ENCODE assay signal across 9 cellular contexts in the genomic region with DNA sequence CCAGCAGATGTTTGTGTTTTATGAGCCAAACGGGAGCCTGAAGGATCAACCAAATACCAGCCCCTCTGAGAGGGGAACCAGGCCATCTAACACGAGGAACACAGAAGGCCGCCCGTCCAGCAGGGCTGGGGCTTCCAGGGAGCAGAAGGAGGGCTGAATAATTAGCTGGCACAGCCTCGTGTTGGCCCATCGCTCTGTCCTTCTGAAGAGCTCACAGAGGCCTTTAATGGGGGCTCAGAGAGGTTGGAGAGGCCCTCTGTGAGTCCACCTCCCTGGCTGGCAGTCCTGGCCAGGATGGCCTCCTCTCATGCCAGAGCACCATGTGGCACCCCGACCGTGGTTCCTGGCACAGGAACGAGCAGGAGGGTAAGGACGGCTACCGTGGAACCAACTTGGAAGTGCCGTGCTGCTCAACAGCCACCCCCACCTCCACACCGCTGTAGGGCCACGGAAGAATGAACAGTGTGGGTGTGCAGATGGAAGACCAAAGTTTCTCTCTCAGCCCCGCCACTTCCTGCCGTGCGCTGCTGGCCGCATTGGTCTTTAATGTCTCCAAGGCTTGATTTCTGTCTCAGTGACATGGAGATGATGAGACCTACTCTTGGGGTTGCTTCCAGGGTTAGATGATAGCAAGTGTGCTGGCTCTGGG.
A peak's percentile ranks its signal among the peaks of the same experiment; 100 is the strongest.
DNase-seq lines count a peak whose midpoint lies in the region; ATAC-seq lines count a peak whose summit lies in the region.
"Had no signal": no experiment of that assay in that cellular context is flagged by ENCODE, and none has a peak within 500 bp of the region (broad histone marks: within the 10 kb centered on the region; RNA-seq: fewer than 3 reads in every experiment).

No MANE protein-coding gene starts in this region.

- no peak overlapping the region for H3K27ac Mint-ChIP-seq in natural killer cell treated with Interleukin-12 subunit alpha and Interleukin-12 subunit beta and Interleukin-15 and Interleukin-18, amount 100 ng/mL, for 72 hours

- no peaks in the 10 kb centered on the region for H3K9me3 Mint-ChIP-seq in natural killer cell treated with Interleukin-12 subunit alpha and Interleukin-12 subunit beta and Interleukin-15 and Interleukin-18, amount 100 ng/mL, for 72 hours

- H3K4me1 Mint-ChIP-seq in natural killer cell treated with Interleukin-12 subunit alpha and Interleukin-12 subunit beta and Interleukin-15 and Interleukin-18, amount 100 ng/mL, for 72 hours (ENCODE audit: low read depth in 2 of 2), result peaks cover 17 to 25% of the 10 kb centered on the region in 2 donors

- no peaks in the 10 kb centered on the region for H3K27me3 Mint-ChIP-seq in natural killer cell treated with Interleukin-12 subunit alpha and Interleukin-12 subunit beta and Interleukin-15 and Interleukin-18, amount 100 ng/mL, for 72 hours

- peak; percentile 70 for ATAC-seq in GM18858 (IDR thresholded peaks at IDR 0.05; ENCODE audit: unreplicated experiment)
- ATAC-seq in GM21786 (IDR thresholded peaks at IDR 0.05; ENCODE audit: unreplicated experiment), result peak; percentile 83
- peak; percentile 60 to 77 for ATAC-seq in natural killer cell treated with Interleukin-12 subunit alpha and Interleukin-12 subunit beta and Interleukin-15 and Interleukin-18, amount 100 ng/mL, for 72 hours
- ATAC-seq: left colon had no signal

- no peaks in the 10 kb centered on the region for H3K36me3 Mint-ChIP-seq in natural killer cell treated with Interleukin-12 subunit alpha and Interleukin-12 subunit beta and Interleukin-15 and Interleukin-18, amount 100 ng/mL, for 72 hours

- peak; percentile 79 to 95 for DNase-seq in NCI-H446 (lab: John Stamatoyannopoulos, UW)
- no peak for DNase-seq in natural killer cell treated with Interleukin-12 subunit alpha and Interleukin-12 subunit beta and Interleukin-15 and Interleukin-18, amount 100 ng/mL, for 72 hours (ENCODE audit: low spot score)
- DNase-seq in OCI-M1 (lab: John Stamatoyannopoulos, UW), result no peak
- DNase-seq in 8988T, result no peak
- no peak for DNase-seq in Ammon's horn (ENCODE audit: low spot score)
- DNase-seq in mucosa of gallbladder (ENCODE audit: low spot score), result no peak
- DNase-seq: left colon had no signal

- peak overlapping the region; percentile 33 for H3K4me3 Mint-ChIP-seq in natural killer cell treated with Interleukin-12 subunit alpha and Interleukin-12 subunit beta and Interleukin-15 and Interleukin-18, amount 100 ng/mL, for 72 hours

Comparison
In these comparisons a context has a peak if more than half of its experiments do, and no peak if none do; other contexts are left out.
1. DNase-seq: peak in NCI-H446 (2 of 2); none in natural killer cell treated with Interleukin-12 subunit alpha and Interleukin-12 subunit beta and Interleukin-15 and Interleukin-18, amount 100 ng/mL, for 72 hours (single experiment), OCI-M1 (single experiment), 8988T (single experiment), Ammon's horn (single experiment) and mucosa of gallbladder (single experiment).
2. Peak in every context shown above with its lines, with median percentiles within 50 percentile points of each other: ATAC-seq.